Comparison of ENCODE assay signal across 8 cellular contexts in the genomic region with DNA sequence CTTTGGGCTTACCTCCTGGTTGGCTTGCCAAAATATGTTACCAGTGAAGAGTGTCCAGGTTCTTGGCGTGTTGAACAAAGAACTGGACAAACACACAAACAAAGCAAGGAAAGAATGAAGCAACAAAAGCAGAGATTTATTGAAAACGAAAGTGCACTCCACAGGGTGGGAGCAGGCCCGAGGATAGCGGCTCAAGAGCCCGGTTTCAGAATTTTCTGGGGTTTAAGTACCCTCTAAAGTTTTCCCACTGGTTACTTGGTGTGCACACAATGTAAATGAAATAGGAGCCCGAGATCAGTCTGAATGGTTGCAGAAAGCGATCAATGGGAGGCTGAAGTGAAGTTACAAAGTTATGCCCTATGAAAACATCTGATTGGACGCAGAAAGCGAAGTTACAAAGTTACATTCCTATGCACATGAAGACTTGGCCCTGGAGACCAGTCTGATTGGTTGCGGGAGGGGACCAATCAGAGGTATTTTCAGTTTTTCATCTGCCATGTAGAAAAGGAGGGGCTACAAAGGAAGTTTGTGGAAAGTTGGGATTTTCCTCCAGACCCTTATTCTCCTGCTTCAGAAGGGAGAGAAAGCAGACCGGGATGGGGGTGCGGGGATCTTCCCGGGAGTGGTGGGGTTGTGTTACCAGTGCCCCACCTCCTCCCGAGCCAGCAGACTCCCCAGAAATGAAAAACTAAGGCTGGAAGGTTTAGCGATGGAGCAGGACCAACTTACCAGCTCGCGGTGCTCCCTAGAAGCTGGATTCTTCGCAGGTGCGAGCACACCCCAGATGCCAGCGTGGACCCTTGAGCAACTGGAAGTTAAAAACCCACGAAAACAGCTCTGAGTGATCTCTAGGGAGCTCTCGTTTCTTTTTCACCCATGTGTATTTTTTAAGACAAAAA. TPM values are rescaled to one million over a fixed set of nuclear protein-coding genes. Genes with fewer than 3 reads are reported as not detected.
A peak's percentile ranks its signal among the peaks of the same experiment; 100 is the strongest.
DNase-seq lines count a peak whose midpoint lies in the region; ATAC-seq and TF ChIP-seq lines count a peak whose summit lies in the region.

Gene SLFN12 (minus strand): TSS at position 325 of the 899 bp plus-strand sequence. CDS start 9,472 bp downstream, outside the sequence.

- CTCF ChIA-PET in CD4-positive, alpha-beta memory T cell (lab: Charles Lee; ENCODE audit: partially characterized antibody): interaction anchor here (1.2 to 2.2 kb wide), 4 partner anchors 16 to 120 kb away, joined by 5 to 10 read pairs (median 8); partner anchors contain the start of gene SLFN13
- CTCF ChIA-PET in activated CD8-positive, alpha-beta T cell treated with anti-CD3 and anti-CD28 coated beads for 36 hours (lab: Charles Lee): interaction anchor here (1.1 to 1.9 kb wide), 3 partner anchors 49 to 102 kb away, joined by 3 to 6 read pairs (median 4); no protein-coding TSS in a partner anchor

- peak within 1 kb of the TSS; percentile 93 to 100 (median 97) for H3K4me3 Mint-ChIP-seq in CD4-positive, alpha-beta memory T cell
- peak within 1 kb of the TSS; percentile 89 for H3K4me3 Mint-ChIP-seq in activated CD8-positive, alpha-beta T cell treated with anti-CD3 and anti-CD28 coated beads for 36 hours

- H3K4me1 Mint-ChIP-seq in CD4-positive, alpha-beta memory T cell: peaks cover 32 to 68% (median 48%) of the 10 kb centered on the region in 4 donors
- H3K4me1 Mint-ChIP-seq in activated CD8-positive, alpha-beta T cell treated with anti-CD3 and anti-CD28 coated beads for 36 hours (ENCODE audit: low read depth): peaks cover 41% of the 10 kb centered on the region

- H3K9me3 ChIP-seq in CD4-positive, alpha-beta memory T cell (ENCODE audit: control insufficient read depth in 1 of 2, low read length in 2 of 2): no peaks in the 10 kb centered on the region
- no peaks in the 10 kb centered on the region for H3K9me3 ChIP-seq in HUES64 (ENCODE audit: insufficient read depth, low read depth, low read length)
- H3K9me3 ChIP-seq in mucosa of rectum (ENCODE audit: control insufficient read depth in 2 of 2, low read length in 2 of 2): no peaks in the 10 kb centered on the region

- no peaks in the 10 kb centered on the region for H3K27me3 Mint-ChIP-seq in CD4-positive, alpha-beta memory T cell
- H3K27me3 Mint-ChIP-seq in activated CD8-positive, alpha-beta T cell treated with anti-CD3 and anti-CD28 coated beads for 36 hours: no peaks in the 10 kb centered on the region

- peaks cover 0 to 2% (median 0%) of the 10 kb centered on the region in 8 donors for H3K9me3 Mint-ChIP-seq in CD4-positive, alpha-beta memory T cell
- H3K9me3 Mint-ChIP-seq in activated CD8-positive, alpha-beta T cell treated with anti-CD3 and anti-CD28 coated beads for 36 hours: no peaks in the 10 kb centered on the region

- TF ChIP-seq CTCF in activated CD8-positive, alpha-beta T cell treated with anti-CD3 and anti-CD28 coated beads for 36 hours (IDR thresholded peaks at IDR 0.05): no peak

- POLR2A ChIA-PET in CD4-positive, alpha-beta memory T cell (lab: Charles Lee; ENCODE audit: partially characterized antibody): interaction anchor here (0.8 to 2.6 kb wide), 13 partner anchors 12 to 189 kb away, joined by 3 to 39 read pairs (median 6); partner anchors contain the start of genes PEX12, SLFN11, SLFN12L and SLFN13
- POLR2A ChIA-PET in activated CD8-positive, alpha-beta T cell treated with anti-CD3 and anti-CD28 coated beads for 36 hours (lab: Charles Lee): interaction anchor here (1.3 to 1.9 kb wide), 2 partner anchors 59 kb away, joined by 3 to 16 read pairs; partner anchors contain the start of gene SLFN11

- H3K36me3 ChIP-seq in CD4-positive, alpha-beta memory T cell (ENCODE audit: insufficient read depth, low read length): no peaks in the 10 kb centered on the region
- H3K36me3 ChIP-seq in HUES64 (ENCODE audit: insufficient read depth, low read length) (no peaks in the 10 kb centered on the region), mucosa of rectum (ENCODE audit: control insufficient read depth in 2 of 2, insufficient read depth in 2 of 2, low read length in 2 of 2) (no peaks in the 10 kb centered on the region)

- intact Hi-C loops in CD4-positive, alpha-beta memory T cell (cut with micrococcal nuclease): loop anchor here (2.0 kb wide), 4 partner anchors 54 to 120 kb away; partner anchors contain the start of gene SLFN11
- intact Hi-C loops in activated CD8-positive, alpha-beta T cell treated with anti-CD3 and anti-CD28 coated beads for 36 hours (cut with micrococcal nuclease): no loop called here

- peaks cover 0 to 8% of the 10 kb centered on the region in 2 donors for H3K36me3 Mint-ChIP-seq in CD4-positive, alpha-beta memory T cell
- H3K36me3 Mint-ChIP-seq in activated CD8-positive, alpha-beta T cell treated with anti-CD3 and anti-CD28 coated beads for 36 hours (ENCODE audit: low read depth): peaks cover 3% of the 10 kb centered on the region

- peak within 1 kb of the TSS; percentile 88 to 97 (median 94) for H3K27ac Mint-ChIP-seq in CD4-positive, alpha-beta memory T cell
- H3K27ac Mint-ChIP-seq in activated CD8-positive, alpha-beta T cell treated with anti-CD3 and anti-CD28 coated beads for 36 hours: peak within 1 kb of the TSS; percentile 92

- peak within 1 kb of the TSS; percentile 61 for H3K27ac ChIP-seq in CD4-positive, alpha-beta memory T cell (ENCODE audit: low read depth, low read length)
- H3K27ac ChIP-seq in HUES64 (ENCODE audit: low read depth, low read length): peak within 1 kb of the TSS; percentile 93
- peak within 1 kb of the TSS; percentile 80 to 83 for H3K27ac ChIP-seq in mucosa of rectum (ENCODE audit: low read depth in 2 of 2, low read length in 2 of 2)
- peak within 1 kb of the TSS; percentile 65 for H3K27ac ChIP-seq in temporal lobe (ENCODE audit: low read depth, low read length)

- peak; percentile 67 to 74 (median 72) for DNase-seq in CD4-positive, alpha-beta memory T cell
- DNase-seq in activated CD8-positive, alpha-beta T cell treated with anti-CD3 and anti-CD28 coated beads for 36 hours: peak; percentile 61
- peak; percentile 59 for DNase-seq in epidermal melanocyte (ENCODE audit: insufficient read length, low spot score)
- no peak for DNase-seq in DMS79 treated with DMSO at 0.1 percent for 48 hours (lab: John Stamatoyannopoulos, UW)

- no peaks in the 10 kb centered on the region for H3K27me3 ChIP-seq in CD4-positive, alpha-beta memory T cell (ENCODE audit: insufficient read depth, low read length)
- H3K27me3 ChIP-seq in HUES64 (ENCODE audit: insufficient read depth, low read length): no peaks in the 10 kb centered on the region
- H3K27me3 ChIP-seq in mucosa of rectum (ENCODE audit: control insufficient read depth in 2 of 2, insufficient read depth in 2 of 2, low read length in 2 of 2): no peaks in the 10 kb centered on the region

- H3K9ac ChIP-seq in HUES64 (ENCODE audit: low read depth, low read length): peak within 1 kb of the TSS; percentile 80
- peak within 1 kb of the TSS; percentile 37 to 74 for H3K9ac ChIP-seq in mucosa of rectum (ENCODE audit: low read depth in 1 of 2, low read length in 2 of 2)

- 93% methylated on average over 21 of the region's 22 CpGs for WGBS in HUES64

- peak; percentile 65 for ATAC-seq in GM21515 (IDR thresholded peaks at IDR 0.05; ENCODE audit: unreplicated experiment)
- ATAC-seq in activated CD8-positive, alpha-beta T cell treated with anti-CD3 and anti-CD28 coated beads for 36 hours: peak; percentile 77

- peaks cover 44% of the 10 kb centered on the region for H3K4me1 ChIP-seq in CD4-positive, alpha-beta memory T cell (ENCODE audit: insufficient read depth, low read length)
- H3K4me1 ChIP-seq in HUES64 (ENCODE audit: insufficient read depth, low read length) (peaks cover 56% of the 10 kb centered on the region), mucosa of rectum (ENCODE audit: control insufficient read depth in 2 of 2, insufficient read depth in 2 of 2, low read length in 2 of 2) (peaks cover 11 to 12% of the 10 kb centered on the region in 2 donors)

- H3K4me3 ChIP-seq in CD4-positive, alpha-beta memory T cell (ENCODE audit: low read length in 2 of 2): peak within 1 kb of the TSS; percentile 79 to 83
- H3K4me3 ChIP-seq in HUES64 (ENCODE audit: low read length): peak within 1 kb of the TSS; percentile 55
- H3K4me3 ChIP-seq in mucosa of rectum (ENCODE audit: low read length in 2 of 2): peak within 1 kb of the TSS; percentile 64 to 82

RNA-seq across cellular contexts. Expression of gene SLFN12, which starts in this region (rescaled TPM):
- 1 to 10 TPM; 6.5 to 8.9 TPM for total RNA-seq in CD4-positive, alpha-beta memory T cell
- polyA plus RNA-seq in CD4-positive, alpha-beta memory T cell: 1 to 10 TPM in 1 of 2 donors, under 1 TPM in 1; 0.75 to 2.0 TPM
- polyA plus RNA-seq in HUES64 (2013, experiment 1 of 2): 4.8 TPM
- polyA plus RNA-seq in HUES64 (2013, experiment 2 of 2): 6.4 TPM
- total RNA-seq in activated CD8-positive, alpha-beta T cell treated with anti-CD3 and anti-CD28 coated beads for 36 hours: 1 to 10 TPM; 5.1 to 6.3 TPM
- total RNA-seq in temporal lobe: 1.5 TPM
